ENCODE assay signal across 8 cellular contexts in genomic region chr12:53751336-53752191, GRCh38. TPM values are rescaled to one million over a fixed set of nuclear protein-coding genes. Genes with fewer than 3 reads are reported as not detected.
DNase-seq lines count a peak whose midpoint lies in the region; ATAC-seq, FAIRE-seq and TF ChIP-seq lines count a peak whose summit lies in the region.

Gene CISTR, minus strand, starts transcription at chr12:53751979.

- H3K27me3 ChIP-seq in skeletal muscle satellite cell (ENCODE audit: control insufficient read depth, insufficient read depth, low read length) = peaks cover 85% of the 10 kb centered on the region

- intact Hi-C loops in left ventricle myocardium superior (cut with micrococcal nuclease) = no loop called here

- peak; percentile 52 for ATAC-seq in left ventricle myocardium superior

- FAIRE-seq in H54 (lab: Jason Lieb, UNC) = no peak

- no peak for TF ChIP-seq RAD21 in Ishikawa (IDR thresholded peaks at IDR 0.05; ENCODE audit: low read depth)

- H3K4me3 ChIP-seq in skeletal muscle satellite cell (ENCODE audit: low read length) = peak within 1 kb of the TSS; percentile 70

- H3K36me3 ChIP-seq in skeletal muscle satellite cell (ENCODE audit: insufficient read depth, low read length) = no peaks in the 10 kb centered on the region

- peaks cover 11% of the 10 kb centered on the region for H3K4me1 ChIP-seq in skeletal muscle satellite cell (ENCODE audit: control insufficient read depth, insufficient read depth, low read length)

- DNase-seq in NCI-H1417 (lab: John Stamatoyannopoulos, UW) = peak; percentile 35 to 87 (median 81)
- no peak for DNase-seq in NCI-H1417 treated with DMSO at 0.1 percent for 48 hours (lab: John Stamatoyannopoulos, UW)
- peak; percentile 29 for DNase-seq in activated effector memory CD4-positive, alpha-beta T cell treated with Interleukin-2 at 50 U/mL for 16 hours
- DNase-seq in left ventricle myocardium superior = peak; percentile 58
- DNase-seq in NCI-H82 treated with DMSO at 0.1 percent for 48 hours (lab: John Stamatoyannopoulos, UW; ENCODE audit: unreplicated experiment) = no peak
- DNase-seq in H54 (ENCODE audit: insufficient read length, low spot score) = no peak

- H3K4me2 ChIP-seq in skeletal muscle satellite cell (ENCODE audit: low read length) = peak within 1 kb of the TSS; percentile 86

- no peak for TF ChIP-seq POLR2A in H54 (IDR thresholded peaks at IDR 0.05; ENCODE audit: low read depth, low read length)

- H3K9ac ChIP-seq in skeletal muscle satellite cell (ENCODE audit: low read depth, low read length) = peak within 1 kb of the TSS; percentile 19

- TF ChIP-seq EP300 in Ishikawa (IDR thresholded peaks at IDR 0.05; ENCODE audit: borderline replicate concordance) = no peak

- H3K9me3 ChIP-seq in skeletal muscle satellite cell (replicated peaks; ENCODE audit: low read length) = no peaks in the 10 kb centered on the region

TF ChIP-seq in Ishikawa, 13 proteins besides CTCF, POLR2A, EP300 and RAD21:
- TF ChIP-seq TEAD4 (IDR thresholded peaks at IDR 0.05) = peak; percentile 46; the same call in 1 of the 2 replicates
- peak; percentile 74 for TF ChIP-seq EGR1 (IDR thresholded peaks at IDR 0.05)
- no peak for TF ChIP-seq YY1 (IDR thresholded peaks at IDR 0.05; ENCODE audit: low read depth)
- TF ChIP-seq FOXM1 (IDR thresholded peaks at IDR 0.05; ENCODE audit: borderline replicate concordance, low read depth) = no peak
- 0 out of 2 replicates have a peak, but pooled peaks have one; percentile 53 for TF ChIP-seq ZBTB7A (IDR thresholded peaks at IDR 0.05; ENCODE audit: low read depth)
- TF ChIP-seq NFIC (IDR thresholded peaks at IDR 0.05) = peak; percentile 60
- no peak for TF ChIP-seq TAF1 (IDR thresholded peaks at IDR 0.05; ENCODE audit: low read depth)
TF ChIP-seq in Ishikawa: peak in this region for 4.

RNA-seq across cellular contexts. Expression of gene CISTR, which starts in this region (rescaled TPM):
- 2.4 TPM for total RNA-seq in left ventricle myocardium superior
- total RNA-seq in skeletal muscle satellite cell (2012; rRNA removed) = not detected in 2 replicates

Comparison
In these comparisons a context has a peak if more than half of its experiments do, and no peak if none do; other contexts are left out.
1. DNase-seq: peak in NCI-H1417 (3 of 3), activated effector memory CD4-positive, alpha-beta T cell treated with Interleukin-2 at 50 U/mL for 16 hours (single experiment) and left ventricle myocardium superior (single experiment); none in NCI-H1417 treated with DMSO at 0.1 percent for 48 hours (single experiment), NCI-H82 treated with DMSO at 0.1 percent for 48 hours (single experiment) and H54 (single experiment).